Comparison of ENCODE assay signal across 1 cellular context in genomic region chr7:102012941-102013461, GRCh38.
TF ChIP-seq lines count a peak whose summit lies in the region.

No MANE protein-coding gene starts in this region.

TF ChIP-seq in WTC11, 78 proteins besides CTCF, POLR2A, EP300 and RAD21 (continued from another document):
- TF ChIP-seq ZNF671 (CRISPR knock-in tag; IDR thresholded peaks at IDR 0.05): no peak
- TF ChIP-seq ZNF425 (CRISPR knock-in tag; conservative IDR thresholded peaks at IDR 0.05): no peak
- TF ChIP-seq SOX15 (CRISPR knock-in tag; IDR thresholded peaks at IDR 0.05): no peak
- TF ChIP-seq ELF4 (CRISPR knock-in tag; IDR thresholded peaks at IDR 0.05; ENCODE audit: low read depth): no peak
- TF ChIP-seq CREM (CRISPR knock-in tag; IDR thresholded peaks at IDR 0.05): no peak
- TF ChIP-seq HMGXB4 (CRISPR knock-in tag; IDR thresholded peaks at IDR 0.05): no peak
- TF ChIP-seq NR3C1 (CRISPR knock-in tag; conservative IDR thresholded peaks at IDR 0.05; ENCODE audit: low read depth): no peak
- no peak for TF ChIP-seq ZNF281 (CRISPR knock-in tag; IDR thresholded peaks at IDR 0.05)
- TF ChIP-seq JAZF1 (CRISPR knock-in tag; IDR thresholded peaks at IDR 0.05): no peak
